35 cellular contexts compared by ENCODE assay signal in the genomic region with DNA sequence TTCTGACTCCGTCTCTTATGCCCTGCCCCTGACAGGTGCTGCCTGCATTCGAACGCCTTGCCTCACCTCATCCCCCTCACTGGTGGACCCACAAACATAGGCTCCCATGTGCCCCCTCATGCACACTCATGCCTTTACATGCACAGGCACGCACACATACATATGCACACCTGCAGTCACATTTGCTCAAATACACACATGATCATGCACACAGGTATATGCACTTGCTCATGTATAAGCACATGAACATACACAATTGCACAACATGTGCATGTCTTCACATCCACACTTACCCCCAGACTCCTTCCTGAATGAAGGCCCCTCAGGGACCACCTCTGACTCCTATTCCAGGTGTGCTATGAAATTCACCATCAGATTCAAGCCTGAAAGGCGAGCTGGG.
"Had no signal": no experiment of that assay in that cellular context is flagged by ENCODE, and none has a peak within 500 bp of the region (broad histone marks: within the 10 kb centered on the region; RNA-seq: fewer than 3 reads in every experiment).

No MANE protein-coding gene starts in this region.

- H3K4me2 ChIP-seq: hepatocyte had no signal

- H3K9me3 Mint-ChIP-seq: activated CD4-positive, alpha-beta memory T cell treated with anti-CD3 and anti-CD28 coated beads for 36 hours; activated CD4-positive, alpha-beta T cell treated with anti-CD3 and anti-CD28 coated beads, Interleukin-2, amount 10 ng/mL, durations not matched to agents 24 days and 14 days; activated naive CD4-positive, alpha-beta T cell treated with anti-CD3 and anti-CD28 coated beads for 36 hours; activated naive CD4-positive, alpha-beta T cell treated with anti-CD3 and anti-CD28 coated beads, Interleukin-2, amount 50 U/mL, for 24 hours; activated naive CD8-positive, alpha-beta T cell treated with anti-CD3 and anti-CD28 coated beads for 36 hours; activated naive CD8-positive, alpha-beta T cell treated with anti-CD3 and anti-CD28 coated beads, Interleukin-2, amount 50 U/mL, for 24 hours; activated T-helper 1 cell treated with anti-CD3 and anti-CD28 coated beads, Interleukin-12 subunit alpha, Interleukin-12 subunit beta, Interleukin-2, Interleukin-4 antibody, amounts not matched to agents 30 ng/mL and 10 ng/mL and 1 ng/mL, durations not matched to agents 14 hours and 24 hours and 36 hours; activated T-helper 2 cell treated with anti-CD3 and anti-CD28 coated beads, Interferon-gamma antibody, Interleukin-2, Interleukin-4, amounts not matched to agents 10 μg/mL and 5 μg/mL and 100 μg/mL, durations not matched to agents 14 hours and 24 hours and 36 hours; effector memory CD8-positive, alpha-beta T cell had no signal

- H3K36me3 ChIP-seq: adrenal gland, esophagus muscularis mucosa, gastrocnemius medialis, heart left ventricle had no signal

- H3K4me3 Mint-ChIP-seq: activated CD4-positive, alpha-beta memory T cell treated with anti-CD3 and anti-CD28 coated beads for 36 hours; activated CD4-positive, alpha-beta T cell treated with anti-CD3 and anti-CD28 coated beads for 36 hours; activated CD4-positive, alpha-beta T cell treated with anti-CD3 and anti-CD28 coated beads, Interleukin-2, amount 10 ng/mL, durations not matched to agents 24 days and 14 days; activated CD8-positive, alpha-beta memory T cell treated with anti-CD3 and anti-CD28 coated beads, Interleukin-2, amount 10 ng/mL, durations not matched to agents 7 days and 5 days; activated CD8-positive, alpha-beta T cell treated with anti-CD3 and anti-CD28 coated beads, Interleukin-2, amount 10 ng/mL, durations not matched to agents 7 days and 5 days; activated naive CD4-positive, alpha-beta T cell treated with anti-CD3 and anti-CD28 coated beads for 36 hours; activated naive CD4-positive, alpha-beta T cell treated with anti-CD3 and anti-CD28 coated beads, Interleukin-2, amount 50 U/mL, for 24 hours; activated naive CD8-positive, alpha-beta T cell treated with anti-CD3 and anti-CD28 coated beads for 36 hours; activated naive CD8-positive, alpha-beta T cell treated with anti-CD3 and anti-CD28 coated beads, Interleukin-2, amount 50 U/mL, for 24 hours; activated T-helper 1 cell treated with anti-CD3 and anti-CD28 coated beads, Interleukin-12 subunit alpha, Interleukin-12 subunit beta, Interleukin-2, Interleukin-4 antibody, amounts not matched to agents 30 ng/mL and 10 ng/mL and 1 ng/mL, durations not matched to agents 14 hours and 24 hours and 36 hours; brain; effector memory CD8-positive, alpha-beta T cell had no signal

- H3K36me3 Mint-ChIP-seq: activated CD4-positive, alpha-beta memory T cell treated with anti-CD3 and anti-CD28 coated beads for 36 hours; activated CD8-positive, alpha-beta memory T cell treated with anti-CD3 and anti-CD28 coated beads, Interleukin-2, amount 10 ng/mL, durations not matched to agents 7 days and 5 days; activated naive CD4-positive, alpha-beta T cell treated with anti-CD3 and anti-CD28 coated beads, Interleukin-2, amount 50 U/mL, for 24 hours; activated naive CD8-positive, alpha-beta T cell treated with anti-CD3 and anti-CD28 coated beads for 36 hours; brain had no signal

- H3K27ac ChIP-seq: adrenal gland, esophagus muscularis mucosa, foreskin keratinocyte, gastrocnemius medialis, heart left ventricle, hepatocyte had no signal

- DNase-seq: activated CD4-positive, alpha-beta memory T cell treated with anti-CD3 and anti-CD28 coated beads for 36 hours; activated CD4-positive, alpha-beta T cell treated with anti-CD3 and anti-CD28 coated beads for 36 hours; activated CD4-positive, alpha-beta T cell treated with anti-CD3 and anti-CD28 coated beads, Interleukin-2, amount 10 ng/mL, durations not matched to agents 24 days and 14 days; activated CD4-positive, CD25-positive, alpha-beta regulatory T cell; activated CD4-positive, CD25-positive, alpha-beta regulatory T cell treated with anti-CD3 and anti-CD28 coated beads, Interleukin-2, amount 50 U/mL, for 72 hours; activated CD8-positive, alpha-beta memory T cell treated with anti-CD3 and anti-CD28 coated beads, Interleukin-2, amount 10 ng/mL, durations not matched to agents 7 days and 5 days; activated CD8-positive, alpha-beta memory T cell treated with anti-CD3 and anti-CD28 coated beads, Interleukin-2, amount 50 U/mL, for 4 hours; activated CD8-positive, alpha-beta T cell treated with anti-CD3 and anti-CD28 coated beads, Interleukin-2, amount 10 ng/mL, durations not matched to agents 7 days and 5 days; activated effector memory CD4-positive, alpha-beta T cell treated with anti-CD3 and anti-CD28 coated beads, Interleukin-2, amount 50 U/mL, for 16 hours; activated naive CD4-positive, alpha-beta T cell treated with anti-CD3 and anti-CD28 coated beads for 36 hours; activated naive CD8-positive, alpha-beta T cell treated with anti-CD3 and anti-CD28 coated beads for 36 hours; activated naive CD8-positive, alpha-beta T cell treated with anti-CD3 and anti-CD28 coated beads, Interleukin-2, amount 50 U/mL, for 24 hours; activated T-cell treated with anti-CD3 and anti-CD28 coated beads, Interleukin-2, amount 50 U/mL, for 1 hour; activated T-cell treated with anti-CD3 and anti-CD28 coated beads, Interleukin-2, amount 50 U/mL, for 48 hours; adrenal gland; amygdala; aorta; caudate nucleus; cortex of kidney; dermis blood vessel endothelial cell; effector CD4-positive, alpha-beta T cell; effector memory CD8-positive, alpha-beta T cell; erythroblast; foreskin keratinocyte; gastrocnemius medialis; glutamatergic neuron; heart left ventricle; T-helper 2 cell had no signal

- ATAC-seq: activated CD4-positive, alpha-beta T cell treated with anti-CD3 and anti-CD28 coated beads for 36 hours; activated CD8-positive, alpha-beta memory T cell treated with anti-CD3 and anti-CD28 coated beads, Interleukin-2, amount 10 ng/mL, durations not matched to agents 7 days and 5 days; activated CD8-positive, alpha-beta T cell treated with anti-CD3 and anti-CD28 coated beads, Interleukin-2, amount 10 ng/mL, durations not matched to agents 7 days and 5 days; activated naive CD8-positive, alpha-beta T cell treated with anti-CD3 and anti-CD28 coated beads, Interleukin-2, amount 50 U/mL, for 24 hours; effector memory CD8-positive, alpha-beta T cell; foreskin keratinocyte; gastrocnemius medialis; heart left ventricle had no signal

- H3K4me1 Mint-ChIP-seq: activated CD4-positive, alpha-beta T cell treated with anti-CD3 and anti-CD28 coated beads for 36 hours; activated CD4-positive, alpha-beta T cell treated with anti-CD3 and anti-CD28 coated beads, Interleukin-2, amount 10 ng/mL, durations not matched to agents 24 days and 14 days; activated CD8-positive, alpha-beta memory T cell treated with anti-CD3 and anti-CD28 coated beads, Interleukin-2, amount 10 ng/mL, durations not matched to agents 7 days and 5 days; activated naive CD4-positive, alpha-beta T cell treated with anti-CD3 and anti-CD28 coated beads, Interleukin-2, amount 50 U/mL, for 24 hours; activated naive CD8-positive, alpha-beta T cell treated with anti-CD3 and anti-CD28 coated beads for 36 hours; activated naive CD8-positive, alpha-beta T cell treated with anti-CD3 and anti-CD28 coated beads, Interleukin-2, amount 50 U/mL, for 24 hours had no signal

- H3K4me3 ChIP-seq: adrenal gland, esophagus muscularis mucosa, gastrocnemius medialis, heart left ventricle, hepatocyte had no signal

- FAIRE-seq: colon had no signal

- H3K27ac Mint-ChIP-seq: activated CD4-positive, alpha-beta memory T cell treated with anti-CD3 and anti-CD28 coated beads for 36 hours; activated CD4-positive, alpha-beta T cell treated with anti-CD3 and anti-CD28 coated beads for 36 hours; activated CD4-positive, alpha-beta T cell treated with anti-CD3 and anti-CD28 coated beads, Interleukin-2, amount 10 ng/mL, durations not matched to agents 24 days and 14 days; activated CD8-positive, alpha-beta memory T cell treated with anti-CD3 and anti-CD28 coated beads, Interleukin-2, amount 10 ng/mL, durations not matched to agents 7 days and 5 days; activated CD8-positive, alpha-beta T cell treated with anti-CD3 and anti-CD28 coated beads, Interleukin-2, amount 10 ng/mL, durations not matched to agents 7 days and 5 days; activated naive CD4-positive, alpha-beta T cell treated with anti-CD3 and anti-CD28 coated beads for 36 hours; activated naive CD4-positive, alpha-beta T cell treated with anti-CD3 and anti-CD28 coated beads, Interleukin-2, amount 50 U/mL, for 24 hours; activated naive CD8-positive, alpha-beta T cell treated with anti-CD3 and anti-CD28 coated beads for 36 hours; activated naive CD8-positive, alpha-beta T cell treated with anti-CD3 and anti-CD28 coated beads, Interleukin-2, amount 50 U/mL, for 24 hours; activated T-helper 1 cell treated with anti-CD3 and anti-CD28 coated beads, Interleukin-12 subunit alpha, Interleukin-12 subunit beta, Interleukin-2, Interleukin-4 antibody, amounts not matched to agents 30 ng/mL and 10 ng/mL and 1 ng/mL, durations not matched to agents 14 hours and 24 hours and 36 hours; activated T-helper 2 cell treated with anti-CD3 and anti-CD28 coated beads, Interferon-gamma antibody, Interleukin-2, Interleukin-4, amounts not matched to agents 10 μg/mL and 5 μg/mL and 100 μg/mL, durations not matched to agents 14 hours and 24 hours and 36 hours; brain; effector memory CD8-positive, alpha-beta T cell had no signal

- H3K9me3 ChIP-seq: adrenal gland, esophagus muscularis mucosa, gastrocnemius medialis, heart left ventricle had no signal

- H2AFZ ChIP-seq: hepatocyte had no signal

- H3K79me2 ChIP-seq: hepatocyte had no signal

- H3K4me1 ChIP-seq: adrenal gland, esophagus muscularis mucosa, foreskin keratinocyte, gastrocnemius medialis, heart left ventricle had no signal

- H3K27me3 ChIP-seq: adrenal gland had no signal
